9 cellular contexts compared by ENCODE assay signal in the genomic region with DNA sequence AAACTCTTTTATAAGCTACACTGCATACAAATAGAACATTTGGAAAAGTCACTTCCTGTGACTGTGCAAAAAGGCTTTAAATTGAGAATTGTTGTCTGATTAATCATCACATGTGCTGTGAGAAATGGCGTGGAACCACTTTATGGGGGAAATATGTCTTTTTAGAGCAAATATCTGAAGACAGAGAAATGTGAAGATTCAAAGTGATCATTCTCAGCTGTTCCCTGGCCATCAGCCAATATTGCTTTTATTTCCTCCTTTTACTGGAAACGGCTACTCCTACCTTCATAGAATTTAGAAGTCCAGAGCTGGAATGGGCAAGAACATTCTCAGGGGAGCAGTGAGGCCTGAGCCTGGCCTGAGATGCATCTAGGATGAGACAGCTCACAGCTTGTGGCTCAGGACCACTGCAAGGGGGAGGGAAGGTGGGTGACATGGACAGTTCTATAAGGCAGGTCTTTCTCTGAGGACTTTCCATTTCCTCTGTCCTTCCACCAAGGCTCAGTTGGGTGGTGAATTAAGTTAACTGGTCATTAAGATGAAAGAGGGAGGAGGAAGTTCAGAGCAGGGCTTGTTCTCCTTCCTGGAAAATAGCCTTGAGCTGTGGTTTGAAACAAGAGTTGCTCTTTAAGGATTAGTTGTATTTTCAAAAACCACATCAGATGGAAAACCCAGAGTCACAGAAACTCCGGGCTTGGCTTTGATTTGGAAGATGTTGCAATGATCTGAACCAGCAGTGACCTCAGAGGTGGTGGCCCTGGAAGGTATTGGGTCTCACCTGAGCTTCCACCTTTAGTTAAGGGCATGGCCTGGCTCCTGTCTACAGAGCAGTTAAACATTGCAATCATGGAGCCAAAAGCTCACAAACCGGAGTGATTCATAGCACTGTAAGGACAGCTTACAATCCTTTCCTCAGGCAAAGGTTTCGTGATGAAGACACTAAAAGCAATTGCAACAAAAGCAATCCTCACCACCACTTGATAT.
A peak's percentile ranks its signal among the peaks of the same experiment; 100 is the strongest.
DNase-seq lines count a peak whose midpoint lies in the region; ATAC-seq and TF ChIP-seq lines count a peak whose summit lies in the region.
"Had no signal": no experiment of that assay in that cellular context is flagged by ENCODE, and none has a peak within 500 bp of the region (broad histone marks: within the 10 kb centered on the region; RNA-seq: fewer than 3 reads in every experiment).

No MANE protein-coding gene starts in this region.

- H3K9me3 ChIP-seq in endodermal cell (ENCODE audit: control insufficient read depth, low read length) = no peaks in the 10 kb centered on the region

- no peak for TF ChIP-seq CTCF in endodermal cell (conservative IDR thresholded peaks at IDR 0.05)

- no peaks in the 10 kb centered on the region for H3K36me3 Mint-ChIP-seq in endodermal cell (ENCODE audit: low read depth)
- no peaks in the 10 kb centered on the region for H3K36me3 Mint-ChIP-seq in effector memory CD8-positive, alpha-beta T cell (ENCODE audit: insufficient read depth)

- DNase-seq in DMS53 treated with DMSO at 0.1 percent for 48 hours (lab: John Stamatoyannopoulos, UW; ENCODE audit: unreplicated experiment) (peak; percentile 8), RPMI8226 (peak; percentile 28), fibroblast of gingiva (ENCODE audit: low read depth) (peak; percentile 89), renal cortical epithelial cell (ENCODE audit: low read depth) (peak; percentile 82), endodermal cell (no peak), DMS 273 treated with DMSO at 0.1 percent for 48 hours (lab: John Stamatoyannopoulos, UW) (no peak), NCI-H2227 treated with DMSO at 0.1 percent for 48 hours (lab: John Stamatoyannopoulos, UW) (no peak)
- no peak for DNase-seq in effector memory CD8-positive, alpha-beta T cell
- DNase-seq: activated CD4-positive, alpha-beta T cell treated with anti-CD3 and anti-CD28 coated beads, Interleukin-2, amount 50 U/mL, for 1 hour had no signal

- H3K27ac ChIP-seq in endodermal cell (ENCODE audit: low read depth, low read length) = no peak overlapping the region

- peaks cover 5% of the 10 kb centered on the region for H3K4me1 ChIP-seq in endodermal cell (ENCODE audit: control insufficient read depth, insufficient read depth, low read length)

- no peaks in the 10 kb centered on the region for H3K9me3 Mint-ChIP-seq in endodermal cell
- H3K9me3 Mint-ChIP-seq in effector memory CD8-positive, alpha-beta T cell = no peaks in the 10 kb centered on the region

- no peak overlapping the region for H3K4me3 ChIP-seq in endodermal cell (ENCODE audit: low read length)

- H3K27me3 Mint-ChIP-seq in endodermal cell (ENCODE audit: insufficient read depth) = peaks cover 45% of the 10 kb centered on the region
- peaks cover 7 to 71% of the 10 kb centered on the region in 2 donors for H3K27me3 Mint-ChIP-seq in effector memory CD8-positive, alpha-beta T cell

- WGBS in endodermal cell (ENCODE audit: insufficient coverage in 1 of 2, insufficient read length in 1 of 2), 2 experiments = 92 to 100% methylated on average over 4 to 5 of the region's 5 CpGs

- H3K36me3 ChIP-seq in endodermal cell (ENCODE audit: control insufficient read depth, insufficient read depth, low read length) = no peaks in the 10 kb centered on the region

- peaks cover 16% of the 10 kb centered on the region for H3K4me1 Mint-ChIP-seq in endodermal cell
- no peaks in the 10 kb centered on the region for H3K4me1 Mint-ChIP-seq in effector memory CD8-positive, alpha-beta T cell (ENCODE audit: low read depth in 2 of 2)

- no peak overlapping the region for H3K4me3 Mint-ChIP-seq in endodermal cell
- H3K4me3 Mint-ChIP-seq in effector memory CD8-positive, alpha-beta T cell = no peak overlapping the region

- H3K27me3 ChIP-seq in endodermal cell (ENCODE audit: control insufficient read depth, insufficient read depth, low read length, poor library complexity, severe bottlenecking) = peaks cover 43% of the 10 kb centered on the region

- no peak overlapping the region for H3K27ac Mint-ChIP-seq in endodermal cell
- no peak overlapping the region for H3K27ac Mint-ChIP-seq in effector memory CD8-positive, alpha-beta T cell

- ATAC-seq in effector memory CD8-positive, alpha-beta T cell (replicated peaks) = no peak

- H3K9ac ChIP-seq in endodermal cell (ENCODE audit: extremely low read depth, low read length, poor library complexity, severe bottlenecking) = no peak overlapping the region

Comparison
In these comparisons a context has a peak if more than half of its experiments do, and no peak if none do; other contexts are left out.
1. DNase-seq: peak in DMS53 treated with DMSO at 0.1 percent for 48 hours (single experiment), RPMI8226 (single experiment), fibroblast of gingiva (single experiment) and renal cortical epithelial cell (single experiment); none in endodermal cell (single experiment), effector memory CD8-positive, alpha-beta T cell (0 of 3), DMS 273 treated with DMSO at 0.1 percent for 48 hours (single experiment) and NCI-H2227 treated with DMSO at 0.1 percent for 48 hours (single experiment).